Comparison of ENCODE assay signal across 14 cellular contexts in genomic region chr18:49521251-49521650, GRCh38. TPM values are rescaled to one million over a fixed set of nuclear protein-coding genes. Genes with fewer than 3 reads are reported as not detected.
A peak's percentile ranks its signal among the peaks of the same experiment; 100 is the strongest.
DNase-seq lines count a peak whose midpoint lies in the region; ATAC-seq, FAIRE-seq and TF ChIP-seq lines count a peak whose summit lies in the region.
"Had no signal": no experiment of that assay in that cellular context is flagged by ENCODE, and none has a peak within 500 bp of the region (broad histone marks: within the 10 kb centered on the region; RNA-seq: fewer than 3 reads in every experiment).

No MANE protein-coding gene starts in this region.

- no peaks in the 10 kb centered on the region for H4K20me1 ChIP-seq in astrocyte (ENCODE audit: insufficient read depth, low read length)

- TF ChIP-seq CTCF in astrocyte (IDR thresholded peaks at IDR 0.05; ENCODE audit: insufficient read depth, low read depth, low read length) = no peak
- no peak for TF ChIP-seq CTCF in parathyroid adenoma (IDR thresholded peaks at IDR 0.05)
- TF ChIP-seq CTCF in thyroid gland (IDR thresholded peaks at IDR 0.05) = no peak

- H3K4me1 ChIP-seq in astrocyte (ENCODE audit: insufficient read depth, low read length) (peaks cover 3% of the 10 kb centered on the region), parathyroid adenoma (no peaks in the 10 kb centered on the region), thyroid gland (no peaks in the 10 kb centered on the region)

- no peak for DNase-seq in Right ventricle myocardium superior
- DNase-seq in Right ventricle myocardium inferior (ENCODE audit: missing footprints) = no peak
- peak; percentile 91 for DNase-seq in NCI-H128 (lab: John Stamatoyannopoulos, UW; ENCODE audit: unreplicated experiment)
- DNase-seq in astrocyte (ENCODE audit: low read depth) = no peak
- DNase-seq in SK-N-DZ (ENCODE audit: low spot score) = no peak
- no peak for DNase-seq in thyroid gland
- DNase-seq: activated CD8-positive, alpha-beta memory T cell treated with anti-CD3 and anti-CD28 coated beads, Interleukin-2, amount 10 ng/mL, durations not matched to agents 7 days and 5 days; activated naive CD4-positive, alpha-beta T cell treated with anti-CD3 and anti-CD28 coated beads, Interleukin-2, amount 50 U/mL, for 16 hours; central memory CD4-positive, alpha-beta T cell; DMS153; HFFc6; stimulated activated CD4-positive, alpha-beta T cell treated with anti-CD3 and anti-CD28 coated beads, Interleukin-4, amount 100 ng/mL, for 1 hour had no signal

- 72 to 74% methylated on average over 5 of the region's 5 CpGs for WGBS in thyroid gland, 2 donors

- H3K4me2 ChIP-seq in astrocyte (ENCODE audit: low read length) = no peak overlapping the region
- H3K4me2 ChIP-seq in parathyroid adenoma (ENCODE audit: low read length) = no peak overlapping the region

- peak overlapping the region; percentile 41 for H2AFZ ChIP-seq in astrocyte (ENCODE audit: low read depth, low read length)
- H2AFZ ChIP-seq in parathyroid adenoma = peak overlapping the region; percentile 13

- H3K79me2 ChIP-seq in astrocyte (ENCODE audit: insufficient read depth, low read length) (no peaks in the 10 kb centered on the region), parathyroid adenoma (no peaks in the 10 kb centered on the region)

- H3K4me1 Mint-ChIP-seq in astrocyte (ENCODE audit: low read depth, unreplicated experiment) = peaks cover 5% of the 10 kb centered on the region
- H3K4me1 Mint-ChIP-seq: activated CD8-positive, alpha-beta memory T cell treated with anti-CD3 and anti-CD28 coated beads, Interleukin-2, amount 10 ng/mL, durations not matched to agents 7 days and 5 days had no signal

- H3K9me3 ChIP-seq in astrocyte (ENCODE audit: insufficient read depth, low read depth, low read length) (no peaks in the 10 kb centered on the region), parathyroid adenoma (ENCODE audit: control insufficient read depth, low read length) (no peaks in the 10 kb centered on the region), thyroid gland (no peaks in the 10 kb centered on the region)

- H3K36me3 ChIP-seq in astrocyte (ENCODE audit: insufficient read depth, low read length) (no peaks in the 10 kb centered on the region), parathyroid adenoma (ENCODE audit: control insufficient read depth, insufficient read depth, low read length) (no peaks in the 10 kb centered on the region), thyroid gland (no peaks in the 10 kb centered on the region)

- H3K9me3 Mint-ChIP-seq in astrocyte (ENCODE audit: unreplicated experiment) = no peaks in the 10 kb centered on the region
- H3K9me3 Mint-ChIP-seq: HFFc6 had no signal

- H3K9ac ChIP-seq in astrocyte (ENCODE audit: low read length) = no peak overlapping the region
- no peak overlapping the region for H3K9ac ChIP-seq in parathyroid adenoma

- H3K27ac ChIP-seq in astrocyte (ENCODE audit: low read depth, low read length) = no peak overlapping the region
- H3K27ac ChIP-seq in parathyroid adenoma = no peak overlapping the region
- H3K27ac ChIP-seq in thyroid gland = no peak overlapping the region

- H3K4me3 Mint-ChIP-seq in astrocyte (ENCODE audit: unreplicated experiment) = no peak overlapping the region
- H3K4me3 Mint-ChIP-seq: activated CD8-positive, alpha-beta memory T cell treated with anti-CD3 and anti-CD28 coated beads, Interleukin-2, amount 10 ng/mL, durations not matched to agents 7 days and 5 days; HFFc6 had no signal

- peak; percentile 39 for ATAC-seq in Right ventricle myocardium superior (ENCODE audit: poor library complexity)
- ATAC-seq in Right ventricle myocardium inferior = no peak
- no peak for ATAC-seq in GM19324 (IDR thresholded peaks at IDR 0.05; ENCODE audit: low FRiP score, unreplicated experiment)
- ATAC-seq: activated CD8-positive, alpha-beta memory T cell treated with anti-CD3 and anti-CD28 coated beads, Interleukin-2, amount 10 ng/mL, durations not matched to agents 7 days and 5 days had no signal

- TF ChIP-seq POLR2A in thyroid gland (IDR thresholded peaks at IDR 0.05) = no peak

- H3K36me3 Mint-ChIP-seq in astrocyte (ENCODE audit: low read depth, unreplicated experiment) = peaks cover 2% of the 10 kb centered on the region
- H3K36me3 Mint-ChIP-seq: activated CD8-positive, alpha-beta memory T cell treated with anti-CD3 and anti-CD28 coated beads, Interleukin-2, amount 10 ng/mL, durations not matched to agents 7 days and 5 days had no signal

- H3K4me3 ChIP-seq in astrocyte (ENCODE audit: insufficient read depth, low read depth, low read length) = no peak overlapping the region
- no peak overlapping the region for H3K4me3 ChIP-seq in parathyroid adenoma (ENCODE audit: low read depth, low read length)
- H3K4me3 ChIP-seq in thyroid gland (replicated peaks in 1 of 3) = no peak overlapping the region

- H3K27ac Mint-ChIP-seq in astrocyte (ENCODE audit: unreplicated experiment) = no peak overlapping the region
- H3K27ac Mint-ChIP-seq: activated CD8-positive, alpha-beta memory T cell treated with anti-CD3 and anti-CD28 coated beads, Interleukin-2, amount 10 ng/mL, durations not matched to agents 7 days and 5 days; HFFc6 had no signal

- H3K27me3 ChIP-seq in astrocyte (ENCODE audit: insufficient read depth, low read length) (no peaks in the 10 kb centered on the region), parathyroid adenoma (ENCODE audit: control insufficient read depth, insufficient read depth, low read length) (no peaks in the 10 kb centered on the region), thyroid gland (no peaks in the 10 kb centered on the region)

- FAIRE-seq in astrocyte (lab: Jason Lieb, UNC) = no peak

- peaks cover 7% of the 10 kb centered on the region for H3K27me3 Mint-ChIP-seq in astrocyte (ENCODE audit: low read depth, unreplicated experiment)

- intact Hi-C loops in Right ventricle myocardium superior (cut with DNase I) (no loop called here), Right ventricle myocardium inferior (cut with DNase I) (no loop called here), thyroid gland (cut with DNase I) (no loop called here)

RNA-seq across cellular contexts. Expression of gene RPL17, which starts 29.0 kb away (rescaled TPM):
- total RNA-seq in Right ventricle myocardium superior (716 TPM), Right ventricle myocardium inferior (823 TPM), astrocyte (1,498 and 1,636 TPM in 2 replicates), thyroid gland (1,000 to 10,000 TPM; 1,085 to 2,686 (median 1,511) TPM)
- 1,869 and 2,425 TPM in 2 replicates for polyA plus RNA-seq in SK-N-DZ (2014; cell fraction: cytosol; rRNA removed)
- 1,649 and 1,835 TPM in 2 replicates for polyA plus RNA-seq in SK-N-DZ (2014; cell fraction: nucleus; rRNA removed)

RNA-seq across cellular contexts. Expression of gene C18orf32, which starts 34.2 kb away (rescaled TPM):
- 40.2 TPM for total RNA-seq in Right ventricle myocardium superior
- 45.3 TPM for total RNA-seq in Right ventricle myocardium inferior
- 40.0 and 40.3 TPM in 2 replicates for total RNA-seq in astrocyte
- 73.1 and 87.7 TPM in 2 replicates for polyA plus RNA-seq in SK-N-DZ (2014; cell fraction: cytosol; rRNA removed)
- 44.2 and 62.9 TPM in 2 replicates for polyA plus RNA-seq in SK-N-DZ (2014; cell fraction: nucleus; rRNA removed)
- total RNA-seq in thyroid gland = 10 to 100 TPM; 42.7 to 85.6 (median 65.0) TPM

RNA-seq across cellular contexts. Expression of gene LIPG, which starts 40.6 kb away (rescaled TPM):
- total RNA-seq in Right ventricle myocardium superior = 0.19 TPM
- not detected for total RNA-seq in Right ventricle myocardium inferior
- total RNA-seq in astrocyte = 11.0 and 18.3 TPM in 2 replicates
- polyA plus RNA-seq in SK-N-DZ (2014; cell fraction: cytosol; rRNA removed) = 0.03 and 0.14 TPM in 2 replicates
- polyA plus RNA-seq in SK-N-DZ (2014; cell fraction: nucleus; rRNA removed) = 3.2 TPM in 1 of 2 replicates, not detected in the other
- 100 to 1,000 TPM; 230 to 981 (median 515) TPM for total RNA-seq in thyroid gland
- total RNA-seq: HFFc6 had no signal

Comparison
In these comparisons a context has a peak if more than half of its experiments do, and no peak if none do; other contexts are left out.
1. RNA of gene LIPG, which starts 40.6 kb away (total RNA-seq): 230 to 981 TPM in thyroid gland and 11.0 to 18.3 TPM in astrocyte; not detected in Right ventricle myocardium inferior (single experiment) and 0.19 TPM in Right ventricle myocardium superior (single experiment); every median in the first group is over 10 times any median in the second.